Comparison of ENCODE assay signal across 1 cellular context in genomic region chr14:77270361-77271112, GRCh38.
TF ChIP-seq lines count a peak whose summit lies in the region.

No MANE protein-coding gene starts in this region.

TF ChIP-seq in SK-N-SH, 30 proteins besides CTCF, POLR2A, EP300 and RAD21 (continued from another document):
- no peak for TF ChIP-seq ZBTB33 (IDR thresholded peaks at IDR 0.05; ENCODE audit: borderline replicate concordance, low read depth)
- TF ChIP-seq FOSL2 (IDR thresholded peaks at IDR 0.05; ENCODE audit: borderline replicate concordance, low read depth), result no peak
- TF ChIP-seq SIN3A (IDR thresholded peaks at IDR 0.05; ENCODE audit: borderline replicate concordance, low read depth, low read length), result no peak
- no peak for TF ChIP-seq PBX3 (IDR thresholded peaks at IDR 0.05)
- TF ChIP-seq TCF12 (IDR thresholded peaks at IDR 0.05), result no peak
- TF ChIP-seq ELF1 (IDR thresholded peaks at IDR 0.05), result no peak
- no peak for TF ChIP-seq GATA2 (CRISPR knock-in tag; IDR thresholded peaks at IDR 0.05)
- TF ChIP-seq YY1 (IDR thresholded peaks at IDR 0.05; ENCODE audit: low read depth), result no peak
- TF ChIP-seq CHD2 (IDR thresholded peaks at IDR 0.05; ENCODE audit: low read length, partially characterized antibody), result no peak
- TF ChIP-seq POLR2AphosphoS5 (IDR thresholded peaks at IDR 0.05; ENCODE audit: low read depth, low read length), result no peak
- TF ChIP-seq RCOR1 (IDR thresholded peaks at IDR 0.05; ENCODE audit: low read length), result no peak
- no peak for TF ChIP-seq NFIC (IDR thresholded peaks at IDR 0.05; ENCODE audit: borderline replicate concordance)
- TF ChIP-seq FOXJ3 (CRISPR knock-in tag; IDR thresholded peaks at IDR 0.05), result no peak
- TF ChIP-seq JUND (IDR thresholded peaks at IDR 0.05), result no peak
